Comparison of ENCODE assay signal across 16 cellular contexts in the genomic region with DNA sequence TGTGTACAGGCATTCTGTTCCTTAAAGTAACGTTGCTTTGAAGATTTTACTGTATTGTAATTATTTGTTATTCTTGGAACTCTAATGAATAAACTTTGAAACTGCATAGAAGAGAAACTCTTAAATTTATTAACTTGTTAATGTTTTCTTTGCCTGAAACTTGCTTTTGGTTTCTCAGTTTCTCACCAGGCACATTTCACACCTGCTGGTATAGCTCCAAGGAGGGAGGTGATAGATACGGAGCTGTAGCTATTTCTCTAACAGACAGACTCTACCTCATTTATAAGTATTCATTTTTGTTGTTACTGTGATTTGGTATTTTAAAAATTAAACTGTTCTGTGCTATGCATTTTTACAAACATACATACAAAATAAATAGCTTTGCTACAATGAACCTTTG. TPM values are rescaled to one million over a fixed set of nuclear protein-coding genes. Genes with fewer than 3 reads are reported as not detected.
DNase-seq lines count a peak whose midpoint lies in the region; ATAC-seq, FAIRE-seq and TF ChIP-seq lines count a peak whose summit lies in the region.
"Had no signal": no experiment of that assay in that cellular context is flagged by ENCODE, and none has a peak within 500 bp of the region (broad histone marks: within the 10 kb centered on the region; RNA-seq: fewer than 3 reads in every experiment).

No MANE protein-coding gene starts in this region.

- FAIRE-seq in frontal cortex (lab: Jason Lieb, UNC): no peak
- FAIRE-seq: GM12892 had no signal

- no peak for DNase-seq in effector memory CD8-positive, alpha-beta T cell
- DNase-seq in putamen (ENCODE audit: low spot score) (no peak), frontal cortex (ENCODE audit: low spot score in 2 of 2) (no peak), type B pancreatic cell (ENCODE audit: extremely low spot score, unreplicated experiment) (no peak), NCI-H187 treated with DMSO at 0.1 percent for 48 hours (lab: John Stamatoyannopoulos, UW) (no peak)
- DNase-seq: activated CD8-positive, alpha-beta memory T cell treated with anti-CD3 and anti-CD28 coated beads, Interleukin-2, amount 50 U/mL, for 48 hours; DND-41; effector memory CD4-positive, alpha-beta T cell; NCI-H2227 treated with DMSO at 0.1 percent for 48 hours; stimulated activated naive CD8-positive, alpha-beta T cell treated with anti-CD3 and anti-CD28 coated beads, Interleukin-15, Interleukin-2, amounts not matched to agents 100 U/mL and 50 U/mL, for 24 hours had no signal

- TF ChIP-seq CTCF in type B pancreatic cell (conservative IDR thresholded peaks at IDR 0.05): no peak

- peaks cover 22 to 42% of the 10 kb centered on the region in 2 donors for H3K4me1 Mint-ChIP-seq in effector memory CD8-positive, alpha-beta T cell (ENCODE audit: low read depth in 2 of 2)
- no peaks in the 10 kb centered on the region for H3K4me1 Mint-ChIP-seq in type B pancreatic cell (ENCODE audit: unreplicated experiment)

- peaks cover 24% of the 10 kb centered on the region for H3K36me3 Mint-ChIP-seq in effector memory CD8-positive, alpha-beta T cell (ENCODE audit: insufficient read depth)
- H3K36me3 Mint-ChIP-seq in type B pancreatic cell: peaks cover 20% of the 10 kb centered on the region

- H3K27ac Mint-ChIP-seq in effector memory CD8-positive, alpha-beta T cell: peak overlapping the region; percentile 4 to 42
- no peak overlapping the region for H3K27ac Mint-ChIP-seq in type B pancreatic cell

- H3K4me3 Mint-ChIP-seq in effector memory CD8-positive, alpha-beta T cell: no peak overlapping the region
- no peak overlapping the region for H3K4me3 Mint-ChIP-seq in type B pancreatic cell

- no peaks in the 10 kb centered on the region for H3K9me3 Mint-ChIP-seq in effector memory CD8-positive, alpha-beta T cell
- no peaks in the 10 kb centered on the region for H3K9me3 Mint-ChIP-seq in type B pancreatic cell
- H3K9me3 Mint-ChIP-seq: activated naive CD4-positive, alpha-beta T cell treated with anti-CD3 and anti-CD28 coated beads, Interleukin-2, amount 50 U/mL, for 72 hours; IgD-negative memory B cell had no signal

- ATAC-seq in GM19023 (IDR thresholded peaks at IDR 0.05; ENCODE audit: unreplicated experiment): peak; percentile 71
- ATAC-seq in GM21825 (IDR thresholded peaks at IDR 0.05; ENCODE audit: unreplicated experiment): peak; percentile 49
- ATAC-seq in HG03280 (IDR thresholded peaks at IDR 0.05; ENCODE audit: unreplicated experiment): peak; percentile 54
- ATAC-seq in effector memory CD8-positive, alpha-beta T cell (replicated peaks): no peak
- ATAC-seq: activated naive CD4-positive, alpha-beta T cell treated with anti-CD3 and anti-CD28 coated beads, Interleukin-2, amount 50 U/mL, for 72 hours; stimulated activated naive CD8-positive, alpha-beta T cell treated with anti-CD3 and anti-CD28 coated beads, Interleukin-15, Interleukin-2, amounts not matched to agents 100 U/mL and 50 U/mL, for 24 hours had no signal

- no peaks in the 10 kb centered on the region for H3K27me3 Mint-ChIP-seq in effector memory CD8-positive, alpha-beta T cell
- H3K27me3 Mint-ChIP-seq in type B pancreatic cell: no peaks in the 10 kb centered on the region
- H3K27me3 Mint-ChIP-seq: IgD-negative memory B cell had no signal

RNA-seq across cellular contexts. Expression of a gene that starts 32.7 kb away (rescaled TPM):
- total RNA-seq in frontal cortex (17.9 TPM), type B pancreatic cell (ENCODE audit: low replicate concordance) (14.2 and 15.4 TPM in 2 replicates)
